Comparison of ENCODE assay signal across 8 cellular contexts in the genomic region with DNA sequence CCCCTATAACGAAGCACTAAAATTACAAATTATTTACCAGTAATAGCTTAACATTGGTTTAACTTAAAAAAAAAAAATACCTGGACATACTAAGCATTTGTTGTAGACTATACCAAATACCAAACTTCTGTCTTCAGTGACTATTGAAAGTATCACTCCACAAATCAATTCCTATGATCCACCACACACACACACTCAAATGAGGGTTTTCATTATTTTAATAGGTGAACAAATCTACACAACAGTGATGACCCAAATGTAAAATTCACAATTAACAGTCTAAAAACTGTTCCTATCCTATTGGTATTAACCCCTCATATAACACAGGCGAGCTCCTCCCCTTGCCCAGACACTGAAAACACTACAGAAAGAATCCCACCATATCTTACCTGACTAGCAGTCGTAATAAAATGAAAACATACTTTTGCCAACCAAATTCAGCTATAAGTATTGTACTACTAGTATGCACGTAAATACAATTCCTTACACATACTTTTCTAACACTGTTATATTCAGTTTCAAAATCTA. TPM values are rescaled to one million over a fixed set of nuclear protein-coding genes. Genes with fewer than 3 reads are reported as not detected.
A peak's percentile ranks its signal among the peaks of the same experiment; 100 is the strongest.
DNase-seq lines count a peak whose midpoint lies in the region; ATAC-seq and TF ChIP-seq lines count a peak whose summit lies in the region.

No MANE protein-coding gene starts in this region.

- H3K27ac ChIP-seq in right atrium auricular region (peak overlapping the region; percentile 99 to 100), left lung (peak overlapping the region; percentile 98 to 100), upper lobe of left lung (peak overlapping the region; percentile 99 to 100 (median 100))

- H3K9me3 ChIP-seq in right atrium auricular region (no peaks in the 10 kb centered on the region), left lung (no peaks in the 10 kb centered on the region), upper lobe of left lung (no peaks in the 10 kb centered on the region)

- H3K36me3 Mint-ChIP-seq in activated naive CD8-positive, alpha-beta T cell treated with anti-CD3 and anti-CD28 coated beads, Interleukin-2, amount 10 ng/mL, durations not matched to agents 7 days and 5 days = peaks cover 37% of the 10 kb centered on the region

- peaks cover 41% of the 10 kb centered on the region for H3K4me1 Mint-ChIP-seq in activated naive CD8-positive, alpha-beta T cell treated with anti-CD3 and anti-CD28 coated beads, Interleukin-2, amount 10 ng/mL, durations not matched to agents 7 days and 5 days

- DNase-seq in right atrium auricular region (ENCODE audit: low spot score) (no peak), Right ventricle myocardium inferior (ENCODE audit: missing footprints) (no peak), left lung (no peak), upper lobe of left lung (no peak), NCI-H146 (lab: John Stamatoyannopoulos, UW) (no peak)
- DNase-seq in activated naive CD8-positive, alpha-beta T cell treated with anti-CD3 and anti-CD28 coated beads, Interleukin-2, amount 10 ng/mL, durations not matched to agents 7 days and 5 days = no peak

- no peak for ATAC-seq in Right ventricle myocardium inferior
- no peak for ATAC-seq in activated naive CD8-positive, alpha-beta T cell treated with anti-CD3 and anti-CD28 coated beads, Interleukin-2, amount 10 ng/mL, durations not matched to agents 7 days and 5 days (ENCODE audit: low read depth)
- ATAC-seq in left lung = no peak
- ATAC-seq in upper lobe of left lung (ENCODE audit: low FRiP score in 2 of 2) = no peak
- no peak for ATAC-seq in HG03045 (IDR thresholded peaks at IDR 0.05; ENCODE audit: unreplicated experiment)
- ATAC-seq in GM21367 (IDR thresholded peaks at IDR 0.05; ENCODE audit: unreplicated experiment) = no peak

- H3K4me3 ChIP-seq in right atrium auricular region = peak overlapping the region; percentile 87 to 88
- peak overlapping the region; percentile 94 to 96 for H3K4me3 ChIP-seq in left lung
- peak overlapping the region; percentile 60 to 93 (median 75) for H3K4me3 ChIP-seq in upper lobe of left lung

- H3K27me3 ChIP-seq in right atrium auricular region = no peaks in the 10 kb centered on the region
- H3K27me3 ChIP-seq in left lung = no peaks in the 10 kb centered on the region
- H3K27me3 ChIP-seq in upper lobe of left lung = no peaks in the 10 kb centered on the region

- WGBS in upper lobe of left lung, 2 donors = 23 to 25% methylated on average over 4 of the region's 4 CpGs

- H3K36me3 ChIP-seq in right atrium auricular region (no peaks in the 10 kb centered on the region), left lung (peaks cover 0 to 4% of the 10 kb centered on the region in 2 donors), upper lobe of left lung (no peaks in the 10 kb centered on the region)

- H3K27ac Mint-ChIP-seq in activated naive CD8-positive, alpha-beta T cell treated with anti-CD3 and anti-CD28 coated beads, Interleukin-2, amount 10 ng/mL, durations not matched to agents 7 days and 5 days = peak overlapping the region; percentile 96

- H3K4me1 ChIP-seq in right atrium auricular region (peaks cover 0 to 43% of the 10 kb centered on the region in 2 donors), left lung (peaks cover 15 to 66% of the 10 kb centered on the region in 2 donors), upper lobe of left lung (peaks cover 42 to 54% (median 46%) of the 10 kb centered on the region in 4 donors)

- no peak for TF ChIP-seq POLR2A in upper lobe of left lung (IDR thresholded peaks at IDR 0.05)

- no peak for TF ChIP-seq EP300 in upper lobe of left lung (IDR thresholded peaks at IDR 0.05)

- TF ChIP-seq CTCF in right atrium auricular region (IDR thresholded peaks at IDR 0.05) (no peak), left lung (IDR thresholded peaks at IDR 0.05) (no peak), upper lobe of left lung (IDR thresholded peaks at IDR 0.05) (no peak)

- no peaks in the 10 kb centered on the region for H3K9me3 Mint-ChIP-seq in activated naive CD8-positive, alpha-beta T cell treated with anti-CD3 and anti-CD28 coated beads, Interleukin-2, amount 10 ng/mL, durations not matched to agents 7 days and 5 days

- H3K4me3 Mint-ChIP-seq in activated naive CD8-positive, alpha-beta T cell treated with anti-CD3 and anti-CD28 coated beads, Interleukin-2, amount 10 ng/mL, durations not matched to agents 7 days and 5 days = peak overlapping the region; percentile 95

- POLR2A ChIA-PET in activated naive CD8-positive, alpha-beta T cell treated with anti-CD3 and anti-CD28 coated beads, Interleukin-2, amount 10 ng/mL, durations not matched to agents 7 days and 5 days (lab: Charles Lee) = interaction anchor here (0.6 to 1.3 kb wide), 7 partner anchors 16 to 523 kb away, joined by 3 to 6 read pairs (median 3); a partner anchor contains a TSS

- intact Hi-C loops in Right ventricle myocardium inferior (cut with DNase I) (no loop called here), left lung (cut with DNase I) (no loop called here)

- no peaks in the 10 kb centered on the region for H3K27me3 Mint-ChIP-seq in activated naive CD8-positive, alpha-beta T cell treated with anti-CD3 and anti-CD28 coated beads, Interleukin-2, amount 10 ng/mL, durations not matched to agents 7 days and 5 days

RNA-seq across cellular contexts. Expression of a gene that starts 2.5 kb away (rescaled TPM):
- total RNA-seq in right atrium auricular region (10 to 100 TPM; 33.2 to 45.0 TPM), Right ventricle myocardium inferior (41.2 TPM), left lung (10 to 100 TPM; 69.0 to 84.3 TPM), upper lobe of left lung (100 to 1,000 TPM in 2 of 6 donors, 10 to 100 TPM in 4; 37.0 to 139 (median 77.0) TPM)
- total RNA-seq in activated naive CD8-positive, alpha-beta T cell treated with anti-CD3 and anti-CD28 coated beads, Interleukin-2, amount 10 ng/mL, durations not matched to agents 7 days and 5 days = 100 to 1,000 TPM; 101 TPM
